In the genomic region with DNA sequence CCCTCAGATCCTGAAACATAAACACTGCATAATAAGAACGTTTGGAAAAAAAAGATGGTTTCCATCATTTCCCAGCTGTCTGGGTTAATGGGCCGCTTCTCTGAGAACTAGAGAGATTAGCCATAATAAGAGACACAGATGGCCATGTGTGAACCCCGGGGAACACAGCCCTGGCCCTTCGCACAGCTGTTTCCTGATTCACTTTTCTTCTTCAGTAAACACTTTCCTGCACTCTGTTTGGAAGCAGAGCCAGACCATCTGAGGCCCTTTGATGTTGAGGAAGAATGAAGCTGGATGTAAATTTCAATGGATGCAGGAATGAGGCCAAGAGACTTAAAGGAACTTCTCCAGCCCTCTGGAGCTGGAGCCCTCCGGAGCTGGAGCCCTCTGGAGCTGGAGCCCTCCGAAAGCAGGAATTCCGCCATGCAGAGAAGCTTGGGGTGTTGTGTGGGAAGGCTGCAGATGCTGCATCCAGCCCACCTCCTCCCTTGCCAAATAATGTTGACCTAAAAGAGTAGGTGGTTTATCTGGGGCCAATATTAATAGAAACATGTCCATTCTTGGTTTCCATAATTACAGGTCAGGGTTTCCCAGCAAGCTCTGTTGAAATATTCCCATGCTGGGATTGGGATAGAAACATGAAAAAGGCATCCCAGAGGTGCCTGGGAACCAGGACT, we compare ENCODE assay signal across 22 cellular contexts.
A peak's percentile ranks its signal among the peaks of the same experiment; 100 is the strongest.
DNase-seq lines count a peak whose midpoint lies in the region; ATAC-seq, FAIRE-seq and TF ChIP-seq lines count a peak whose summit lies in the region.
"Had no signal": no experiment of that assay in that cellular context is flagged by ENCODE, and none has a peak within 500 bp of the region (broad histone marks: within the 10 kb centered on the region; RNA-seq: fewer than 3 reads in every experiment).

No MANE protein-coding gene starts in this region.

- TF ChIP-seq CTCF in smooth muscle cell (IDR thresholded peaks at IDR 0.05; ENCODE audit: borderline replicate concordance, insufficient read depth, poor library complexity, severe bottlenecking), result no peak
- TF ChIP-seq CTCF in progenitor cell of endocrine pancreas (IDR thresholded peaks at IDR 0.05; ENCODE audit: unreplicated experiment), result no peak

- no peak overlapping the region for H3K4me2 ChIP-seq in mesenchymal stem cell (ENCODE audit: low read length, poor library complexity, severe bottlenecking)
- H3K4me2 ChIP-seq in smooth muscle cell, result peak overlapping the region; percentile 55
- H3K4me2 ChIP-seq: A549 had no signal

- H4K8ac ChIP-seq in mesenchymal stem cell (ENCODE audit: low read length), result peak overlapping the region; percentile 73

- peak overlapping the region; percentile 94 to 95 for H3K18ac ChIP-seq in mesenchymal stem cell (ENCODE audit: low read depth in 1 of 2, low read length in 2 of 2)

- peaks cover 48% of the 10 kb centered on the region for H3F3A ChIP-seq in smooth muscle cell (ENCODE audit: low read depth)

- no peaks in the 10 kb centered on the region for H3K36me3 Mint-ChIP-seq in progenitor cell of endocrine pancreas (ENCODE audit: insufficient read depth)
- H3K36me3 Mint-ChIP-seq: activated naive CD8-positive, alpha-beta T cell treated with anti-CD3 and anti-CD28 coated beads, Interleukin-2, amount 10 ng/mL, durations not matched to agents 7 days and 5 days had no signal

- no peak overlapping the region for H2BK5ac ChIP-seq in mesenchymal stem cell (ENCODE audit: low read depth, low read length, poor library complexity, severe bottlenecking)

- peak; percentile 59 for ATAC-seq in Right ventricle myocardium inferior
- ATAC-seq in HG02852 (IDR thresholded peaks at IDR 0.05; ENCODE audit: unreplicated experiment), result no peak
- ATAC-seq: A549, foreskin keratinocyte had no signal

- H2BK120ac ChIP-seq in mesenchymal stem cell (ENCODE audit: low read depth, low read length), result peak overlapping the region; percentile 90

- H2AK5ac ChIP-seq in mesenchymal stem cell (ENCODE audit: low read length, severe bottlenecking), result no peak overlapping the region

- H3K36me3 ChIP-seq in mesenchymal stem cell (ENCODE audit: control insufficient read depth in 1 of 2, insufficient read depth in 2 of 2, low read depth in 1 of 2, low read length in 2 of 2) (peaks cover 0 to 2% of the 10 kb centered on the region in 2 experiments), smooth muscle cell (ENCODE audit: low read depth) (no peaks in the 10 kb centered on the region)
- H3K36me3 ChIP-seq in effector memory CD4-positive, alpha-beta T cell (ENCODE audit: control insufficient read depth, insufficient read depth, low read length), result no peaks in the 10 kb centered on the region
- H3K36me3 ChIP-seq: neutrophil, vagina had no signal

- H2BK12ac ChIP-seq in mesenchymal stem cell (ENCODE audit: low read length in 2 of 2), result peak overlapping the region; percentile 96 to 100

- H3K4me3 Mint-ChIP-seq in progenitor cell of endocrine pancreas (ENCODE audit: low read depth), result no peak overlapping the region
- H3K4me3 Mint-ChIP-seq: activated naive CD8-positive, alpha-beta T cell treated with anti-CD3 and anti-CD28 coated beads, Interleukin-2, amount 10 ng/mL, durations not matched to agents 7 days and 5 days had no signal

- H2AFZ ChIP-seq in mesenchymal stem cell (ENCODE audit: low read depth, low read length) (no peak overlapping the region), smooth muscle cell (ENCODE audit: low read depth) (peak overlapping the region; percentile 49)

- peak; percentile 83 for FAIRE-seq in endometrium (lab: Jason Lieb, UNC)
- FAIRE-seq: A549 had no signal

- peak overlapping the region; percentile 52 to 89 for H3K4ac ChIP-seq in mesenchymal stem cell (ENCODE audit: low read depth in 1 of 2, low read length in 2 of 2)

- intact Hi-C loops in Right ventricle myocardium inferior (cut with DNase I) (loop anchor here (10.0 kb wide), 1 partner anchor 149 kb away; no protein-coding TSS in a partner anchor), cardiac septum (cut with DNase I) (loop anchor here (10.0 kb wide), 1 partner anchor 99 kb away; no protein-coding TSS in a partner anchor)

- H3K4me3 ChIP-seq in mesenchymal stem cell (ENCODE audit: insufficient read depth in 1 of 2, low read depth in 1 of 2, low read length in 2 of 2), result no peak overlapping the region
- H3K4me3 ChIP-seq in smooth muscle cell, result no peak overlapping the region
- H3K4me3 ChIP-seq in effector memory CD4-positive, alpha-beta T cell (ENCODE audit: insufficient read depth, low read depth, low read length, poor library complexity, severe bottlenecking), result no peak overlapping the region
- H3K4me3 ChIP-seq: A549, vagina had no signal

- H3K14ac ChIP-seq in mesenchymal stem cell (ENCODE audit: low read length in 2 of 2), result peak overlapping the region in 1 of 2 experiments; percentile 96

- no peak overlapping the region for H3K27ac Mint-ChIP-seq in progenitor cell of endocrine pancreas
- H3K27ac Mint-ChIP-seq: activated naive CD8-positive, alpha-beta T cell treated with anti-CD3 and anti-CD28 coated beads, Interleukin-2, amount 10 ng/mL, durations not matched to agents 7 days and 5 days; activated T-helper 2 cell treated with anti-CD3 and anti-CD28 coated beads, Interferon-gamma antibody, Interleukin-2, Interleukin-4, amounts not matched to agents 10 μg/mL and 5 μg/mL and 100 μg/mL, durations not matched to agents 14 hours and 24 hours and 36 hours had no signal

- H4K91ac ChIP-seq in mesenchymal stem cell (ENCODE audit: low read length), result peak overlapping the region; percentile 98

- H3K4me1 Mint-ChIP-seq in progenitor cell of endocrine pancreas (ENCODE audit: low read depth), result no peaks in the 10 kb centered on the region
- H3K4me1 Mint-ChIP-seq: activated naive CD8-positive, alpha-beta T cell treated with anti-CD3 and anti-CD28 coated beads, Interleukin-2, amount 10 ng/mL, durations not matched to agents 7 days and 5 days had no signal

- H3K4me1 ChIP-seq in mesenchymal stem cell (ENCODE audit: control insufficient read depth, insufficient read depth, low read depth, low read length) (peaks cover 2% of the 10 kb centered on the region), smooth muscle cell (ENCODE audit: low read depth) (peaks cover 28% of the 10 kb centered on the region)
- H3K4me1 ChIP-seq in effector memory CD4-positive, alpha-beta T cell (ENCODE audit: control insufficient read depth, insufficient read depth, low read length, poor library complexity, severe bottlenecking), result no peaks in the 10 kb centered on the region
- H3K4me1 ChIP-seq: A549, foreskin keratinocyte had no signal

- DNase-seq in Right ventricle myocardium inferior (ENCODE audit: missing footprints), result no peak
- DNase-seq in cardiac septum (ENCODE audit: low spot score), result no peak
- DNase-seq in mesenchymal stem cell, result peak; percentile 63
- no peak for DNase-seq in smooth muscle cell (lab: John Stamatoyannopoulos, UW; ENCODE audit: unreplicated experiment)
- no peak for DNase-seq in progenitor cell of endocrine pancreas (ENCODE audit: low spot score, unreplicated experiment)
- no peak for DNase-seq in effector memory CD4-positive, alpha-beta T cell
- DNase-seq: activated naive CD8-positive, alpha-beta T cell treated with anti-CD3 and anti-CD28 coated beads, Interleukin-2, amount 10 ng/mL, durations not matched to agents 7 days and 5 days; C1 segment of cervical spinal cord; Calu3; foreskin keratinocyte; HCEC 1CT; islet precursor cell; mesendoderm; NCI-H1092; NCI-H2029 treated with DMSO at 0.1 percent for 48 hours; stimulated activated CD4-positive, alpha-beta T cell treated with anti-CD3 and anti-CD28 coated beads, Interleukin-15, amount 100 ng/mL, for 24 hours had no signal

- H3K27me3 Mint-ChIP-seq in progenitor cell of endocrine pancreas, result no peaks in the 10 kb centered on the region

- H3K27ac ChIP-seq in mesenchymal stem cell (ENCODE audit: low read length, poor library complexity, severe bottlenecking) (no peak overlapping the region), smooth muscle cell (ENCODE audit: low read depth) (peak overlapping the region; percentile 94)
- no peak overlapping the region for H3K27ac ChIP-seq in effector memory CD4-positive, alpha-beta T cell (ENCODE audit: insufficient read depth, low read length, poor library complexity, severe bottlenecking)
- H3K27ac ChIP-seq: A549, foreskin keratinocyte, neutrophil, vagina had no signal

- H3K9ac ChIP-seq in mesenchymal stem cell (ENCODE audit: low read length), result no peak overlapping the region
- no peak overlapping the region for H3K9ac ChIP-seq in smooth muscle cell (ENCODE audit: low read depth)

- H3K23ac ChIP-seq in mesenchymal stem cell (ENCODE audit: low read length in 2 of 2), result peak overlapping the region in 1 of 2 experiments; percentile 54

- peak overlapping the region; percentile 74 for H2BK15ac ChIP-seq in mesenchymal stem cell (ENCODE audit: low read depth, poor library complexity, severe bottlenecking)

- H3K9me3 Mint-ChIP-seq in progenitor cell of endocrine pancreas (ENCODE audit: low read depth), result no peaks in the 10 kb centered on the region
- H3K9me3 Mint-ChIP-seq: activated naive CD8-positive, alpha-beta T cell treated with anti-CD3 and anti-CD28 coated beads, Interleukin-2, amount 10 ng/mL, durations not matched to agents 7 days and 5 days; activated T-helper 2 cell treated with anti-CD3 and anti-CD28 coated beads, Interferon-gamma antibody, Interleukin-2, Interleukin-4, amounts not matched to agents 10 μg/mL and 5 μg/mL and 100 μg/mL, durations not matched to agents 14 hours and 24 hours and 36 hours had no signal

- no peaks in the 10 kb centered on the region for H4K20me1 ChIP-seq in smooth muscle cell (ENCODE audit: low read depth)

- H3K9me3 ChIP-seq in mesenchymal stem cell (ENCODE audit: control insufficient read depth, low read length), result peaks cover 8% of the 10 kb centered on the region
- no peaks in the 10 kb centered on the region for H3K9me3 ChIP-seq in smooth muscle cell (replicated peaks; ENCODE audit: low read depth)
- H3K9me3 ChIP-seq in effector memory CD4-positive, alpha-beta T cell (ENCODE audit: control insufficient read depth, low read length), result no peaks in the 10 kb centered on the region
- H3K9me3 ChIP-seq: A549, neutrophil, vagina had no signal

- no peaks in the 10 kb centered on the region for H3K27me3 ChIP-seq in mesenchymal stem cell (ENCODE audit: control insufficient read depth in 1 of 2, insufficient read depth in 1 of 2, low read length in 2 of 2)
- H3K27me3 ChIP-seq in smooth muscle cell (ENCODE audit: low read depth), result no peaks in the 10 kb centered on the region
- no peaks in the 10 kb centered on the region for H3K27me3 ChIP-seq in effector memory CD4-positive, alpha-beta T cell (replicated peaks; ENCODE audit: control insufficient read depth, insufficient read depth, low read length, poor library complexity, severe bottlenecking)
- H3K27me3 ChIP-seq: foreskin keratinocyte, vagina had no signal

- H3K79me2 ChIP-seq in smooth muscle cell (ENCODE audit: low read depth), result no peaks in the 10 kb centered on the region

- H3K79me1 ChIP-seq in mesenchymal stem cell (replicated peaks; ENCODE audit: low read length, poor library complexity, severe bottlenecking), result no peaks in the 10 kb centered on the region

- WGBS in mesenchymal stem cell, result 29% methylated on average over 7 of the region's 7 CpGs
- 21% methylated on average over 7 of the region's 7 CpGs for WGBS in smooth muscle cell (ENCODE audit: low lambda C conversion rate)
